ENCODE assay signal across 11 cellular contexts in genomic region chr3:152331975-152332374, GRCh38.
DNase-seq lines count a peak whose midpoint lies in the region; TF ChIP-seq lines count a peak whose summit lies in the region.
"Had no signal": no experiment of that assay in that cellular context is flagged by ENCODE, and none has a peak within 500 bp of the region (broad histone marks: within the 10 kb centered on the region; RNA-seq: fewer than 3 reads in every experiment).

No MANE protein-coding gene starts in this region.

- TF ChIP-seq EP300 in sigmoid colon (IDR thresholded peaks at IDR 0.05) = no peak

- POLR2A ChIA-PET in CD8-positive, alpha-beta memory T cell (lab: Charles Lee) = interaction anchor here (0.7 to 0.9 kb wide), 2 partner anchors 68 to 1142 kb away, joined by 3 to 8 read pairs; no protein-coding TSS in a partner anchor

- peaks cover 82 to 96% (median 95%) of the 10 kb centered on the region in 3 donors for H3K4me1 Mint-ChIP-seq in CD8-positive, alpha-beta memory T cell

- no peaks in the 10 kb centered on the region for H3K9me3 ChIP-seq in CD8-positive, alpha-beta memory T cell (ENCODE audit: low read length)
- H3K9me3 ChIP-seq in sigmoid colon = no peaks in the 10 kb centered on the region
- no peaks in the 10 kb centered on the region for H3K9me3 ChIP-seq in Karpas-422 (ENCODE audit: low read length)

- peaks cover 3 to 57% (median 9%) of the 10 kb centered on the region in 3 donors for H3K36me3 Mint-ChIP-seq in CD8-positive, alpha-beta memory T cell

- peaks cover 0 to 3% of the 10 kb centered on the region in 2 donors for H3K27me3 Mint-ChIP-seq in CD8-positive, alpha-beta memory T cell

- intact Hi-C loops in sigmoid colon (cut with DNase I) = no loop called here

- WGBS in sigmoid colon, 2 donors = 78 to 80% methylated on average over 3 of the region's 3 CpGs

- peak overlapping the region; percentile 21 to 90 (median 80) for H3K27ac Mint-ChIP-seq in CD8-positive, alpha-beta memory T cell

- H3K4me3 Mint-ChIP-seq in CD8-positive, alpha-beta memory T cell = peak overlapping the region in 6 of 7 donors; percentile 6 to 86 (median 44)

- no peak for DNase-seq in CD8-positive, alpha-beta memory T cell
- no peak for DNase-seq in coronary artery (ENCODE audit: low spot score)
- no peak for DNase-seq in sigmoid colon
- no peak for DNase-seq in NCI-H2081 treated with DMSO at 0.1 percent for 48 hours (lab: John Stamatoyannopoulos, UW)
- DNase-seq in Karpas-422 = no peak
- no peak for DNase-seq in NCI-H1417 (lab: John Stamatoyannopoulos, UW)
- DNase-seq in H7 = no peak
- DNase-seq: activated CD4-positive, alpha-beta T cell treated with anti-CD3 and anti-CD28 coated beads for 4 hours; effector memory CD4-positive, alpha-beta T cell; NCI-H510A had no signal

- H3K4me3 ChIP-seq in CD8-positive, alpha-beta memory T cell (ENCODE audit: low read length) = no peak overlapping the region
- H3K4me3 ChIP-seq in KMS-11 (IDR thresholded peaks at IDR 0.05; ENCODE audit: insufficient read depth, low read depth, low read length) = no peak overlapping the region
- peak overlapping the region; percentile 46 for H3K4me3 ChIP-seq in coronary artery
- no peak overlapping the region for H3K4me3 ChIP-seq in sigmoid colon
- H3K4me3 ChIP-seq in Karpas-422 (ENCODE audit: low read length) = no peak overlapping the region
- no peak overlapping the region for H3K4me3 ChIP-seq in H7 (ENCODE audit: insufficient read depth, low read depth, low read length)

- H3K27me3 ChIP-seq in CD8-positive, alpha-beta memory T cell (ENCODE audit: insufficient read depth, low read length, poor library complexity, severe bottlenecking) = no peaks in the 10 kb centered on the region
- H3K27me3 ChIP-seq in KMS-11 (ENCODE audit: insufficient read depth, low read depth) = no peaks in the 10 kb centered on the region
- no peaks in the 10 kb centered on the region for H3K27me3 ChIP-seq in sigmoid colon
- no peaks in the 10 kb centered on the region for H3K27me3 ChIP-seq in Karpas-422 (ENCODE audit: low read length)
- H3K27me3 ChIP-seq in H7 (ENCODE audit: control insufficient read depth, insufficient read depth, low read length) = no peaks in the 10 kb centered on the region

- TF ChIP-seq CTCF in KMS-11 (conservative IDR thresholded peaks at IDR 0.05; ENCODE audit: low read depth, low read length) = no peak
- no peak for TF ChIP-seq CTCF in coronary artery (IDR thresholded peaks at IDR 0.05)
- TF ChIP-seq CTCF in sigmoid colon (IDR thresholded peaks at IDR 0.05) = no peak

- H3K27ac ChIP-seq in CD8-positive, alpha-beta memory T cell (ENCODE audit: low read depth, low read length) = peak overlapping the region; percentile 34
- H3K27ac ChIP-seq in KMS-11 (peak overlapping the region; percentile 63), coronary artery (peak overlapping the region; percentile 88 to 89), sigmoid colon (peak overlapping the region; percentile 54 to 78 (median 71)), Karpas-422 (ENCODE audit: low read length) (no peak overlapping the region)

- TF ChIP-seq POLR2A in sigmoid colon (IDR thresholded peaks at IDR 0.05) = no peak

- H3K79me2 ChIP-seq in KMS-11 (ENCODE audit: insufficient read depth, low read depth) = peaks cover 100% of the 10 kb centered on the region
- H3K79me2 ChIP-seq in Karpas-422 (ENCODE audit: low read length) = peaks cover 98% of the 10 kb centered on the region

- H2AFZ ChIP-seq in KMS-11 (ENCODE audit: low read depth) = no peak overlapping the region
- no peak overlapping the region for H2AFZ ChIP-seq in Karpas-422 (ENCODE audit: low read length)

- peaks cover 57% of the 10 kb centered on the region for H4K20me1 ChIP-seq in KMS-11 (ENCODE audit: insufficient read depth)
- H4K20me1 ChIP-seq in Karpas-422 (ENCODE audit: insufficient read depth, low read depth, low read length) = no peaks in the 10 kb centered on the region

- H3K9me3 Mint-ChIP-seq in CD8-positive, alpha-beta memory T cell = no peaks in the 10 kb centered on the region

- H3K9me2 ChIP-seq in Karpas-422 (replicated peaks; ENCODE audit: insufficient read depth, low read length) = no peaks in the 10 kb centered on the region

- H3K4me1 ChIP-seq in CD8-positive, alpha-beta memory T cell (ENCODE audit: insufficient read depth, low read length) = peaks cover 94% of the 10 kb centered on the region
- H3K4me1 ChIP-seq in KMS-11 (ENCODE audit: low read depth, poor library complexity, severe bottlenecking) (peaks cover 100% of the 10 kb centered on the region), sigmoid colon (peaks cover 0 to 98% (median 80%) of the 10 kb centered on the region in 4 donors), Karpas-422 (ENCODE audit: low read length) (peaks cover 63% of the 10 kb centered on the region)

- no peak overlapping the region; the same call in 1 of the 2 replicates for H3K9ac ChIP-seq in KMS-11
- no peak overlapping the region for H3K9ac ChIP-seq in Karpas-422 (ENCODE audit: low read length)

- CTCF ChIA-PET in CD8-positive, alpha-beta memory T cell (lab: Charles Lee) = interaction anchor here (0.7 to 1.4 kb wide), 3 partner anchors 9 to 154 kb away, joined by 3 to 4 read pairs (median 3); no protein-coding TSS in a partner anchor

- H3K36me3 ChIP-seq in CD8-positive, alpha-beta memory T cell (ENCODE audit: insufficient read depth, low read length) = peaks cover 7% of the 10 kb centered on the region
- H3K36me3 ChIP-seq in KMS-11 (ENCODE audit: insufficient read depth) = peaks cover 5% of the 10 kb centered on the region; the same call in 1 of the 2 replicates
- no peaks in the 10 kb centered on the region for H3K36me3 ChIP-seq in sigmoid colon
- peaks cover 26% of the 10 kb centered on the region; the same call in 1 of the 2 replicates for H3K36me3 ChIP-seq in Karpas-422 (ENCODE audit: insufficient read depth, low read length)
- H3K36me3 ChIP-seq in H7 (replicated peaks; ENCODE audit: control insufficient read depth, insufficient read depth, low read length) = no peaks in the 10 kb centered on the region

- peak overlapping the region; percentile 74 for H3K4me2 ChIP-seq in KMS-11
- H3K4me2 ChIP-seq in Karpas-422 (ENCODE audit: low read depth, low read length, poor library complexity, severe bottlenecking) = no peak overlapping the region
